ENCODE assay signal across 9 cellular contexts in genomic region chr4:53929955-53930798, GRCh38.
DNase-seq lines count a peak whose midpoint lies in the region; ATAC-seq and TF ChIP-seq lines count a peak whose summit lies in the region.
"Had no signal": no experiment of that assay in that cellular context is flagged by ENCODE, and none has a peak within 500 bp of the region (broad histone marks: within the 10 kb centered on the region; RNA-seq: fewer than 3 reads in every experiment).

No MANE protein-coding gene starts in this region.

- TF ChIP-seq POLR2A in esophagus squamous epithelium (IDR thresholded peaks at IDR 0.05), result no peak

- no peak overlapping the region for H3K4me3 ChIP-seq in esophagus squamous epithelium
- no peak overlapping the region for H3K4me3 ChIP-seq in naive thymus-derived CD4-positive, alpha-beta T cell (ENCODE audit: low read length)

- H3K9me3 Mint-ChIP-seq in naive thymus-derived CD4-positive, alpha-beta T cell, result peaks cover 0 to under 1% (median 0%) of the 10 kb centered on the region in 11 donors
- H3K9me3 Mint-ChIP-seq in stimulated activated naive CD8-positive, alpha-beta T cell treated with anti-CD3 and anti-CD28 coated beads, Interleukin-15, amount 100 ng/mL, for 72 hours, result no peaks in the 10 kb centered on the region
- H3K9me3 Mint-ChIP-seq: stimulated activated naive CD8-positive, alpha-beta T cell treated with anti-CD3 and anti-CD28 coated beads, Interleukin-15, Interleukin-2, amounts not matched to agents 100 ng/mL and 50 ng/mL, for 24 hours had no signal

- no peak overlapping the region for H3K27ac Mint-ChIP-seq in naive thymus-derived CD4-positive, alpha-beta T cell
- no peak overlapping the region for H3K27ac Mint-ChIP-seq in stimulated activated naive CD8-positive, alpha-beta T cell treated with anti-CD3 and anti-CD28 coated beads, Interleukin-15, amount 100 ng/mL, for 72 hours
- H3K27ac Mint-ChIP-seq: stimulated activated naive CD8-positive, alpha-beta T cell treated with anti-CD3 and anti-CD28 coated beads, Interleukin-15, Interleukin-2, amounts not matched to agents 100 ng/mL and 50 ng/mL, for 24 hours had no signal

- intact Hi-C loops in esophagus squamous epithelium (cut with DNase I), result loop anchor here (5.0 kb wide), 1 partner anchor 287 kb away; no protein-coding TSS in a partner anchor
- intact Hi-C loops in naive thymus-derived CD4-positive, alpha-beta T cell (cut with micrococcal nuclease), result loop anchor here (1.0 to 5.0 kb wide), 7 partner anchors 161 to 1553 kb away; no protein-coding TSS in a partner anchor

- no peaks in the 10 kb centered on the region for H3K4me1 Mint-ChIP-seq in naive thymus-derived CD4-positive, alpha-beta T cell
- no peaks in the 10 kb centered on the region for H3K4me1 Mint-ChIP-seq in stimulated activated naive CD8-positive, alpha-beta T cell treated with anti-CD3 and anti-CD28 coated beads, Interleukin-15, amount 100 ng/mL, for 72 hours

- peaks cover 0 to 3% (median 0%) of the 10 kb centered on the region in 3 donors for H3K9me3 ChIP-seq in esophagus squamous epithelium
- H3K9me3 ChIP-seq in naive thymus-derived CD4-positive, alpha-beta T cell (ENCODE audit: control insufficient read depth in 2 of 3, low read length in 3 of 3), result no peaks in the 10 kb centered on the region

- WGBS in esophagus squamous epithelium, 2 donors, result 29 to 44% methylated on average over 8 of the region's 8 CpGs

- TF ChIP-seq CTCF in GM13976 (IDR thresholded peaks at IDR 0.05; ENCODE audit: borderline replicate concordance, control extremely low read depth, extremely low read depth, insufficient read depth, missing control alignments), result peak; percentile 72
- peak in 5 of 6 experiments; percentile 65 to 87 (median 81) for TF ChIP-seq CTCF in esophagus squamous epithelium (IDR thresholded peaks at IDR 0.05)

- H3K27me3 ChIP-seq in esophagus squamous epithelium, result peaks cover 0 to 8% (median 0%) of the 10 kb centered on the region in 4 donors
- H3K27me3 ChIP-seq in naive thymus-derived CD4-positive, alpha-beta T cell (ENCODE audit: control insufficient read depth in 2 of 2, insufficient read depth in 2 of 2, low read length in 2 of 2), result no peaks in the 10 kb centered on the region

- H3K27me3 Mint-ChIP-seq in naive thymus-derived CD4-positive, alpha-beta T cell, result peaks cover 2 to 12% (median 11%) of the 10 kb centered on the region in 5 donors
- peaks cover 6% of the 10 kb centered on the region for H3K27me3 Mint-ChIP-seq in stimulated activated naive CD8-positive, alpha-beta T cell treated with anti-CD3 and anti-CD28 coated beads, Interleukin-15, amount 100 ng/mL, for 72 hours

- in situ Hi-C loops in GM13976 (cut with MboI; ENCODE audit: low sequenced_read_pairs, unreplicated experiment), result loop anchor here (10.0 kb wide), 1 partner anchor 295 kb away; the partner anchor contains the start of gene PDGFRA

- ATAC-seq in naive thymus-derived CD4-positive, alpha-beta T cell, result peak; percentile 80
- peak; percentile 85 for ATAC-seq in stimulated activated naive CD8-positive, alpha-beta T cell treated with anti-CD3 and anti-CD28 coated beads, Interleukin-15, amount 100 ng/mL, for 72 hours

- POLR2A ChIA-PET in naive thymus-derived CD4-positive, alpha-beta T cell (lab: Charles Lee), result no interaction called here

- DNase-seq in A172 (ENCODE audit: low spot score), result peak; percentile 86
- peak; percentile 61 for DNase-seq in GM13976 (ENCODE audit: low spot score)
- peak; percentile 73 for DNase-seq in HPDE6-E6E7 (ENCODE audit: extremely low spot score)
- DNase-seq in NOMO-1 treated with dmso at 0.1 percent for 144 hours (lab: John Stamatoyannopoulos, UW; ENCODE audit: unreplicated experiment), result peak; percentile 39
- DNase-seq in activated CD8-positive, alpha-beta memory T cell treated with anti-CD3 and anti-CD28 coated beads, Interleukin-2, amount 50 U/mL, for 4 hours, result peak; percentile 58
- no peak for DNase-seq in esophagus squamous epithelium (lab: John Stamatoyannopoulos, UW)
- peak in 8 of 9 donors; percentile 24 to 56 (median 49) for DNase-seq in naive thymus-derived CD4-positive, alpha-beta T cell
- peak; percentile 26 to 50 for DNase-seq in stimulated activated naive CD8-positive, alpha-beta T cell treated with anti-CD3 and anti-CD28 coated beads, Interleukin-15, amount 100 ng/mL, for 72 hours

- H3K27ac ChIP-seq in esophagus squamous epithelium, result no peak overlapping the region
- H3K27ac ChIP-seq in naive thymus-derived CD4-positive, alpha-beta T cell (ENCODE audit: low read depth, low read length), result no peak overlapping the region

- H3K4me3 Mint-ChIP-seq in naive thymus-derived CD4-positive, alpha-beta T cell, result no peak overlapping the region
- no peak overlapping the region for H3K4me3 Mint-ChIP-seq in stimulated activated naive CD8-positive, alpha-beta T cell treated with anti-CD3 and anti-CD28 coated beads, Interleukin-15, amount 100 ng/mL, for 72 hours
- H3K4me3 Mint-ChIP-seq: stimulated activated naive CD8-positive, alpha-beta T cell treated with anti-CD3 and anti-CD28 coated beads, Interleukin-15, Interleukin-2, amounts not matched to agents 100 ng/mL and 50 ng/mL, for 24 hours had no signal

- H3K36me3 ChIP-seq in esophagus squamous epithelium, result no peaks in the 10 kb centered on the region
- no peaks in the 10 kb centered on the region for H3K36me3 ChIP-seq in naive thymus-derived CD4-positive, alpha-beta T cell (ENCODE audit: control insufficient read depth in 2 of 3, insufficient read depth in 3 of 3, low read length in 3 of 3)

- H3K36me3 Mint-ChIP-seq in naive thymus-derived CD4-positive, alpha-beta T cell, result no peaks in the 10 kb centered on the region

- H3K4me1 ChIP-seq in esophagus squamous epithelium, result peaks cover 4 to 45% (median 12%) of the 10 kb centered on the region in 3 donors
- H3K4me1 ChIP-seq in naive thymus-derived CD4-positive, alpha-beta T cell (ENCODE audit: control insufficient read depth in 2 of 2, insufficient read depth in 2 of 2, low read length in 2 of 2), result no peaks in the 10 kb centered on the region

- CTCF ChIA-PET in naive thymus-derived CD4-positive, alpha-beta T cell (lab: Charles Lee), result interaction anchor here (0.6 to 7.2 kb wide), 13 partner anchors 8 to 1104 kb away, joined by 3 to 88 read pairs (median 3); no protein-coding TSS in a partner anchor
